Comparison of ENCODE assay signal across 9 cellular contexts in genomic region chr6:135537782-135538301, GRCh38. TPM values are rescaled to one million over a fixed set of nuclear protein-coding genes. Genes with fewer than 3 reads are reported as not detected.
A peak's percentile ranks its signal among the peaks of the same experiment; 100 is the strongest.
DNase-seq lines count a peak whose midpoint lies in the region; ATAC-seq and TF ChIP-seq lines count a peak whose summit lies in the region.
"Had no signal": no experiment of that assay in that cellular context is flagged by ENCODE, and none has a peak within 500 bp of the region (broad histone marks: within the 10 kb centered on the region; RNA-seq: fewer than 3 reads in every experiment).

No MANE protein-coding gene starts in this region.

- BruUV-seq in Calu3 (replicated peaks; lab: Mats Ljungman, UMichigan): no TSS peak

- no peaks in the 10 kb centered on the region for H3K36me3 ChIP-seq in psoas muscle (ENCODE audit: insufficient read depth in 1 of 2, low read depth in 1 of 2)

- no peaks in the 10 kb centered on the region for H3K4me1 ChIP-seq in psoas muscle

- H3K4me1 Mint-ChIP-seq in Calu3 (ENCODE audit: low read depth, unreplicated experiment): no peaks in the 10 kb centered on the region

- H3K27ac ChIP-seq in psoas muscle: no peak overlapping the region

- ATAC-seq in psoas muscle (peak in 3 of 4 donors; percentile 23 to 53 (median 53)), GM21528 (IDR thresholded peaks at IDR 0.05; ENCODE audit: low FRiP score, unreplicated experiment) (no peak), GM19463 (IDR thresholded peaks at IDR 0.05; ENCODE audit: unreplicated experiment) (no peak)
- ATAC-seq: naive thymus-derived CD8-positive, alpha-beta T cell had no signal

- intact Hi-C loops in Calu3 (cut with micrococcal nuclease; ENCODE audit: unreplicated experiment): loop anchor here (5.0 to 10.0 kb wide), 4 partner anchors 127 to 387 kb away; no protein-coding TSS in a partner anchor
- intact Hi-C loops in psoas muscle (cut with DNase I): loop anchor here in 1 of 2 donors (10.0 kb wide), 1 partner anchor 397 kb away; no protein-coding TSS in a partner anchor

- no peaks in the 10 kb centered on the region for H3K36me3 Mint-ChIP-seq in Calu3 (ENCODE audit: insufficient read depth, unreplicated experiment)
- H3K36me3 Mint-ChIP-seq: naive thymus-derived CD8-positive, alpha-beta T cell had no signal

- H3K4me3 ChIP-seq in choroid plexus epithelial cell (ENCODE audit: low read depth, low read length) (no peak overlapping the region), psoas muscle (no peak overlapping the region)

- no peaks in the 10 kb centered on the region for H3K9me3 Mint-ChIP-seq in Calu3 (ENCODE audit: low read depth, unreplicated experiment)
- H3K9me3 Mint-ChIP-seq: naive thymus-derived CD8-positive, alpha-beta T cell had no signal

- no peaks in the 10 kb centered on the region for H3K27me3 Mint-ChIP-seq in Calu3 (ENCODE audit: unreplicated experiment)

- TF ChIP-seq CTCF in Calu3 (IDR thresholded peaks at IDR 0.05; ENCODE audit: unreplicated experiment) (no peak), choroid plexus epithelial cell (conservative IDR thresholded peaks at IDR 0.05; ENCODE audit: low read depth, low read length) (no peak), psoas muscle (IDR thresholded peaks at IDR 0.05) (no peak)

- CTCF ChIA-PET in Calu3 (lab: Charles Lee): no interaction called here

- no peaks in the 10 kb centered on the region for H3K27me3 ChIP-seq in psoas muscle (ENCODE audit: insufficient read depth in 3 of 3, low read length in 2 of 3)

- peak; percentile 1 for DNase-seq in Calu3
- peak; percentile 58 for DNase-seq in RPMI7951 (ENCODE audit: low read depth)
- DNase-seq in choroid plexus epithelial cell (ENCODE audit: low read depth): peak; percentile 84
- no peak for DNase-seq in psoas muscle
- no peak for DNase-seq in HuH-7 (ENCODE audit: low spot score)
- DNase-seq in KG1 (lab: John Stamatoyannopoulos, UW): no peak

- no peak overlapping the region for H3K27ac Mint-ChIP-seq in Calu3 (ENCODE audit: unreplicated experiment)

- no peak overlapping the region for H3K4me3 Mint-ChIP-seq in Calu3 (ENCODE audit: low read depth, unreplicated experiment)
- H3K4me3 Mint-ChIP-seq: naive thymus-derived CD8-positive, alpha-beta T cell had no signal

- WGBS in psoas muscle, 3 donors: 49 to 73% (median 59%) methylated on average over 2 of the region's 2 CpGs

- no peaks in the 10 kb centered on the region for H3K9me3 ChIP-seq in psoas muscle

RNA-seq across cellular contexts. Expression of gene AHI1, which starts 40.3 kb away (rescaled TPM):
- total RNA-seq in Calu3 (2022) (18.0 and 19.8 TPM in 2 replicates), psoas muscle (10 to 100 TPM in 1 of 4 donors, 1 to 10 TPM in 3; 6.6 to 14.2 (median 8.5) TPM)
- total RNA-seq in RPMI7951 (2014; rRNA removed; shearing (Covaris generic)): 10.8 and 22.9 TPM in 2 replicates
- 1 to 10 TPM; 5.5 to 8.3 (median 8.3) TPM for polyA plus RNA-seq in psoas muscle

Comparison
In these comparisons a context has a peak if more than half of its experiments do, and no peak if none do; other contexts are left out.
1. DNase-seq: peak in Calu3 (single experiment), RPMI7951 (single experiment) and choroid plexus epithelial cell (single experiment); none in psoas muscle (0 of 2), HuH-7 (single experiment) and KG1 (single experiment).
2. ATAC-seq: peak in psoas muscle (3 of 4); none in GM21528 (single experiment) and GM19463 (single experiment).